1 cellular context compared by ENCODE assay signal in genomic region chr4:176195184-176195978, GRCh38.
TF ChIP-seq lines count a peak whose summit lies in the region.

TSS of gene SPATA4 (minus strand) at chr4:176195585. CDS start at chr4:176195562, 23 bp downstream.

TF ChIP-seq in GM12878, 131 proteins besides CTCF, POLR2A, EP300 and RAD21 (continued from another document and continues in another):
- TF ChIP-seq USF1 (IDR thresholded peaks at IDR 0.05; ENCODE audit: borderline replicate concordance, extremely low read length, insufficient read depth, low read depth, low read length) (no peak), NR2C1 (IDR thresholded peaks at IDR 0.05) (no peak), JUNB (IDR thresholded peaks at IDR 0.05) (peak; percentile 85), ETV6 (conservative IDR thresholded peaks at IDR 0.05 in 1 of 2, IDR thresholded peaks at IDR 0.05 in 1 of 2; ENCODE audit: borderline replicate concordance in 1 of 2, low read depth in 1 of 2) (peak in 1 of 2 experiments; percentile 85; a peak in 2 of 4 replicates), NRF1 (conservative IDR thresholded peaks at IDR 0.05; ENCODE audit: low read depth, low read length) (peak; percentile 79), PBX3 (IDR thresholded peaks at IDR 0.05; ENCODE audit: insufficient replicate concordance, low read depth, low read length) (no peak), ZBTB40 (IDR thresholded peaks at IDR 0.05; ENCODE audit: borderline replicate concordance) (no peak; the same call in 1 of the 2 replicates), SIN3A (IDR thresholded peaks at IDR 0.05; ENCODE audit: low read depth, low read length) (peak; percentile 93), CBX5 (IDR thresholded peaks at IDR 0.05; ENCODE audit: low read depth) (peak; percentile 94), RBBP5 (conservative IDR thresholded peaks at IDR 0.05) (no peak), EGR1 (IDR thresholded peaks at IDR 0.05; ENCODE audit: borderline replicate concordance in 1 of 2, low read depth in 2 of 2, low read length in 2 of 2) (no peak), SMC3 (IDR thresholded peaks at IDR 0.05; ENCODE audit: borderline replicate concordance, low read length) (no peak), SIX5 (IDR thresholded peaks at IDR 0.05; ENCODE audit: low read depth, low read length, severe bottlenecking) (no peak), ESRRA (IDR thresholded peaks at IDR 0.05; ENCODE audit: low read length) (no peak), CBFB (IDR thresholded peaks at IDR 0.05; ENCODE audit: low read depth) (peak; percentile 97), ZNF384 (IDR thresholded peaks at IDR 0.05; ENCODE audit: borderline replicate concordance, low read depth, low read length) (peak; percentile 51; the same call in 1 of the 2 replicates), CHD2 (IDR thresholded peaks at IDR 0.05; ENCODE audit: borderline replicate concordance, low read depth, low read length) (peak; percentile 55; the same call in 1 of the 2 replicates), NFIC (IDR thresholded peaks at IDR 0.05; ENCODE audit: low read depth, low read length) (peak; percentile 87), JUND (IDR thresholded peaks at IDR 0.05; ENCODE audit: low read depth, low read length) (no peak), IRF3 (IDR thresholded peaks at IDR 0.05) (no peak), SKIL (IDR thresholded peaks at IDR 0.05; ENCODE audit: low read depth, poor library complexity, severe bottlenecking) (peak; percentile 65), PAX5 (IDR thresholded peaks at IDR 0.05; ENCODE audit: borderline replicate concordance, low read depth, low read length) (peak; percentile 86), IRF4 (IDR thresholded peaks at IDR 0.05; ENCODE audit: low read depth, low read length) (peak; percentile 69), GATAD2B (conservative IDR thresholded peaks at IDR 0.05; ENCODE audit: low read depth) (peak; percentile 69; the same call in 1 of the 2 replicates), ZSCAN29 (IDR thresholded peaks at IDR 0.05) (no peak), NKRF (conservative IDR thresholded peaks at IDR 0.05) (peak; percentile 90), PAX8 (IDR thresholded peaks at IDR 0.05) (no peak), PML (IDR thresholded peaks at IDR 0.05; ENCODE audit: low read length) (no peak), MXI1 (IDR thresholded peaks at IDR 0.05; ENCODE audit: low read depth, low read length) (peak; percentile 97), RB1 (IDR thresholded peaks at IDR 0.05; ENCODE audit: borderline replicate concordance) (no peak), E4F1 (IDR thresholded peaks at IDR 0.05; ENCODE audit: borderline replicate concordance, partially characterized antibody) (peak; percentile 23), E2F8 (IDR thresholded peaks at IDR 0.05; ENCODE audit: low read depth, partially characterized antibody) (no peak), RCOR1 (conservative IDR thresholded peaks at IDR 0.05; ENCODE audit: low read depth, low read length) (peak; percentile 73; the same call in 1 of the 2 replicates), ATF2 (IDR thresholded peaks at IDR 0.05; ENCODE audit: low read length) (peak; percentile 91), RELA (IDR thresholded peaks at IDR 0.05; ENCODE audit: borderline replicate concordance, partially characterized antibody) (no peak), ATF7 (IDR thresholded peaks at IDR 0.05; ENCODE audit: low read depth) (peak; percentile 85), SREBF2 (IDR thresholded peaks at IDR 0.05; ENCODE audit: low read length) (no peak), NFXL1 (IDR thresholded peaks at IDR 0.05; ENCODE audit: borderline replicate concordance) (no peak), HCFC1 (IDR thresholded peaks at IDR 0.05; ENCODE audit: low read length) (peak; percentile 62), RELB (IDR thresholded peaks at IDR 0.05; ENCODE audit: low read depth) (peak; percentile 61), CHD4 (IDR thresholded peaks at IDR 0.05) (no peak), NBN (IDR thresholded peaks at IDR 0.05) (peak; percentile 77; the same call in 1 of the 2 replicates), HDGF (IDR thresholded peaks at IDR 0.05) (0 out of 2 replicates have a peak, but pooled peaks have one; percentile 35)
